Comparison of ENCODE assay signal across 15 cellular contexts in genomic region chr17:59028328-59028727, GRCh38.
"Had no signal": no experiment of that assay in that cellular context is flagged by ENCODE, and none has a peak within 500 bp of the region (broad histone marks: within the 10 kb centered on the region; RNA-seq: fewer than 3 reads in every experiment).

No MANE protein-coding gene starts in this region.

- H3K4me3 ChIP-seq: body of pancreas, heart left ventricle, mucosa of descending colon, suprapubic skin had no signal

- H3K9me3 Mint-ChIP-seq: activated T-helper 1 cell treated with anti-CD3 and anti-CD28 coated beads, Interleukin-12 subunit alpha, Interleukin-12 subunit beta, Interleukin-2, Interleukin-4 antibody, amounts not matched to agents 30 ng/mL and 10 ng/mL and 1 ng/mL, durations not matched to agents 14 hours and 24 hours and 36 hours; naive B cell; neural crest cell had no signal

- H3K27me3 ChIP-seq: body of pancreas, heart left ventricle, suprapubic skin had no signal

- DNase-seq: activated CD4-positive, alpha-beta T cell treated with anti-CD3 and anti-CD28 coated beads, Interleukin-2, amount 50 U/mL, for 4 hours; activated naive CD4-positive, alpha-beta T cell; activated T-cell treated with anti-CD3 and anti-CD28 coated beads for 4 hours; body of pancreas; central memory CD4-positive, alpha-beta T cell; heart left ventricle; left ventricle myocardium superior; mucosa of descending colon; naive B cell; stimulated activated naive CD8-positive, alpha-beta T cell treated with anti-CD3 and anti-CD28 coated beads, Interleukin-15, Interleukin-2, amounts not matched to agents 100 U/mL and 50 U/mL, for 24 hours; T-helper 2 cell; trophoblast cell had no signal

- ATAC-seq: body of pancreas; heart left ventricle; mucosa of descending colon; stimulated activated naive CD8-positive, alpha-beta T cell treated with anti-CD3 and anti-CD28 coated beads, Interleukin-15, Interleukin-2, amounts not matched to agents 100 U/mL and 50 U/mL, for 24 hours had no signal

- H3K27ac ChIP-seq: body of pancreas, suprapubic skin had no signal

- H3K9me3 ChIP-seq: body of pancreas, heart left ventricle, mucosa of descending colon, suprapubic skin had no signal

- H3K27me3 Mint-ChIP-seq: naive B cell had no signal

- H3K4me3 Mint-ChIP-seq: activated T-helper 1 cell treated with anti-CD3 and anti-CD28 coated beads, Interleukin-12 subunit alpha, Interleukin-12 subunit beta, Interleukin-2, Interleukin-4 antibody, amounts not matched to agents 30 ng/mL and 10 ng/mL and 1 ng/mL, durations not matched to agents 14 hours and 24 hours and 36 hours; naive B cell; neural crest cell had no signal

- H3K4me1 ChIP-seq: body of pancreas, suprapubic skin had no signal
